In the genomic region with DNA sequence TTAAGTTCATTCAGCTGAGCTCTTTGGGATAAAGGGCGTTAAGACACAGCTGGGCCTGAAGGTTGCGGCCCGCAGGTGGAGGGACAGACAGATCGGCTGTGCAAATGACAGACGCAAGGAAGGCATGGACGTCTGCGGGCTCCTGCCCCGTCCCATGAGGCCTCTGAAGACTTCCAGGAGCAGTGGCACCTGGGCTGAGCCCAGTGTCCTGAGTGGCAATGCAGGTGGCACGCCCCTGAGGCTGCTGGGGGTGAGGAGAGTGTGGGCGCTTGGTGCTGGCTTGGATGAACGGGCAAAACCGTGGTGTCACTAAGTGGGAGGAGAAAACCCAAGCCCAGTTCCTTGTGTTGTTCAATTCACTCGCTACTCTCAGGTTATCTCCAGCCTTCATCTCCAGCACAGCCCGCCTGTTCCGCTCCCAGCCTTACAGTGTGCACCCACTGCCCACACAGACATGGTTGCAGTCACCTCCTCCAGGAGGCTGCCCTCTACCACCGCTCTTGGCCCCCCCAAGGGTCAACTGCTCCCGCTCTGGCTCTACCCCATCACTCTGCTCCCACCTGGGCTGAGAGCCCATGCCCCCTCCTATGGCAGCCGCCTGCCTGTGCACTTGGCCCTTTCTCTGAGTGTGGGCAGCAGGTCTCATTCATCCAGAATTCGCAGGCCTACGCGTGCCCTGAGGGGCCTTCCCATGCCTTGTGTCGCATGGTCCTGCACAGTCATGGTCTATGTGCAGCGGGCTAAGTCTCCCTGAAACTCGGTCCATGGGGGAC, we compare ENCODE assay signal across 21 cellular contexts. TPM values are rescaled to one million over a fixed set of nuclear protein-coding genes. Genes with fewer than 3 reads are reported as not detected.
DNase-seq lines count a peak whose midpoint lies in the region; ATAC-seq, FAIRE-seq and TF ChIP-seq lines count a peak whose summit lies in the region.
"Had no signal": no experiment of that assay in that cellular context is flagged by ENCODE, and none has a peak within 500 bp of the region (broad histone marks: within the 10 kb centered on the region; RNA-seq: fewer than 3 reads in every experiment).

No MANE protein-coding gene starts in this region.

- H3K4me3 Mint-ChIP-seq in activated CD4-positive, alpha-beta T cell treated with anti-CD3 and anti-CD28 coated beads, Interleukin-2, amount 10 ng/mL, durations not matched to agents 7 days and 5 days = no peak overlapping the region
- H3K4me3 Mint-ChIP-seq: B cell had no signal

- no peaks in the 10 kb centered on the region for H3K36me3 Mint-ChIP-seq in activated CD4-positive, alpha-beta T cell treated with anti-CD3 and anti-CD28 coated beads, Interleukin-2, amount 10 ng/mL, durations not matched to agents 7 days and 5 days (ENCODE audit: low read depth)

- CTCF ChIA-PET in HepG2 (lab: Yijun Ruan, JAX; ENCODE audit: low intra/inter-chr PET ratio, low total read pairs) = no interaction called here
- CTCF ChIA-PET in activated CD4-positive, alpha-beta T cell treated with anti-CD3 and anti-CD28 coated beads, Interleukin-2, amount 10 ng/mL, durations not matched to agents 7 days and 5 days (lab: Charles Lee) = interaction anchor here (0.7 kb wide), 1 partner anchor 456 kb away, joined by 5 read pairs; no protein-coding TSS in a partner anchor

- H2AFZ ChIP-seq in HepG2 (ENCODE audit: low read length) = no peak overlapping the region

- no peaks in the 10 kb centered on the region for H3K27me3 ChIP-seq in heart right ventricle
- peaks cover 0 to 30% of the 10 kb centered on the region in 2 experiments for H3K27me3 ChIP-seq in HepG2 (ENCODE audit: control insufficient read depth in 1 of 2, insufficient read depth in 2 of 2, low read length in 2 of 2)
- H3K27me3 ChIP-seq: Peyer's patch had no signal

- intact Hi-C loops in Right ventricle myocardium inferior (cut with DNase I) = no loop called here
- intact Hi-C loops in heart right ventricle (cut with DNase I) = loop anchor here in 1 of 10 donors (5.0 kb wide), 1 partner anchor 86 kb away; no protein-coding TSS in a partner anchor
- intact Hi-C loops in HepG2 (cut with micrococcal nuclease; ENCODE audit: unreplicated experiment) = no loop called here
- intact Hi-C loops in sciatic nerve (cut with DNase I) = no loop called here

- ATAC-seq in Right ventricle myocardium inferior = peak; percentile 3
- ATAC-seq in heart right ventricle = no peak
- ATAC-seq in HepG2 = no peak; the same call in 2 of the 3 replicates
- ATAC-seq in sciatic nerve = peak; percentile 25
- no peak for ATAC-seq in HG02870 (IDR thresholded peaks at IDR 0.05; ENCODE audit: unreplicated experiment)
- no peak for ATAC-seq in GM21515 (IDR thresholded peaks at IDR 0.05; ENCODE audit: unreplicated experiment)

- WGBS in heart right ventricle, 2 donors = 96 to 97% methylated on average over 24 of the region's 24 CpGs
- 63% methylated on average over 23 of the region's 24 CpGs for WGBS in HepG2 (ENCODE audit: low lambda C conversion rate)

- no peak overlapping the region for H3K27ac Mint-ChIP-seq in activated CD4-positive, alpha-beta T cell treated with anti-CD3 and anti-CD28 coated beads, Interleukin-2, amount 10 ng/mL, durations not matched to agents 7 days and 5 days
- H3K27ac Mint-ChIP-seq: B cell; CD4-positive, CD25-positive, alpha-beta regulatory T cell had no signal

- no peak for TF ChIP-seq CTCF in heart right ventricle (IDR thresholded peaks at IDR 0.05)
- no peak for TF ChIP-seq CTCF in HepG2 (CRISPR knock-in tag; IDR thresholded peaks at IDR 0.05)

- POLR2A ChIA-PET in HepG2 (lab: Yijun Ruan, JAX) = no interaction called here
- POLR2A ChIA-PET in activated CD4-positive, alpha-beta T cell treated with anti-CD3 and anti-CD28 coated beads, Interleukin-2, amount 10 ng/mL, durations not matched to agents 7 days and 5 days (lab: Charles Lee) = no interaction called here

- BruUV-seq in HepG2 (replicated peaks; lab: Mats Ljungman, UMichigan) = no TSS peak

- H3K27ac ChIP-seq in heart right ventricle (no peak overlapping the region), HepG2 (ENCODE audit: extremely low read length, insufficient read depth, low read length) (no peak overlapping the region)
- H3K27ac ChIP-seq: Peyer's patch had no signal

- no peak for TF ChIP-seq POLR2A in HepG2 (IDR thresholded peaks at IDR 0.05; ENCODE audit: insufficient read depth in 1 of 2, low read depth in 2 of 2, low read length in 2 of 2)

- no peaks in the 10 kb centered on the region for H3K36me3 ChIP-seq in heart right ventricle
- H3K36me3 ChIP-seq in HepG2 (replicated peaks in 1 of 2; ENCODE audit: control insufficient read depth in 1 of 2, insufficient read depth in 2 of 2, low read length in 2 of 2) = no peaks in the 10 kb centered on the region
- H3K36me3 ChIP-seq: HAP-1, Peyer's patch had no signal

- no peaks in the 10 kb centered on the region for H3K27me3 Mint-ChIP-seq in activated CD4-positive, alpha-beta T cell treated with anti-CD3 and anti-CD28 coated beads, Interleukin-2, amount 10 ng/mL, durations not matched to agents 7 days and 5 days

- H3K79me2 ChIP-seq in HepG2 (ENCODE audit: insufficient read depth, low read length) = no peaks in the 10 kb centered on the region

- H3K4me3 ChIP-seq in heart right ventricle = no peak overlapping the region
- no peak overlapping the region for H3K4me3 ChIP-seq in HepG2 (replicated peaks in 1 of 3; ENCODE audit: insufficient read depth in 1 of 3, low read depth in 2 of 3, low read length in 3 of 3)
- H3K4me3 ChIP-seq: HAP-1, Peyer's patch had no signal

- H3K9ac ChIP-seq in HepG2 (ENCODE audit: insufficient read depth, low read depth, low read length) = no peak overlapping the region

- no peak overlapping the region for H3K4me2 ChIP-seq in HepG2 (ENCODE audit: low read depth, low read length)

- no peak for TF ChIP-seq RAD21 in HepG2 (CRISPR knock-in tag; IDR thresholded peaks at IDR 0.05)

- H3K9me3 Mint-ChIP-seq in activated CD4-positive, alpha-beta T cell treated with anti-CD3 and anti-CD28 coated beads, Interleukin-2, amount 10 ng/mL, durations not matched to agents 7 days and 5 days = no peaks in the 10 kb centered on the region

- TF ChIP-seq EP300 in HepG2 (IDR thresholded peaks at IDR 0.05; ENCODE audit: low read depth in 2 of 2, low read length in 2 of 2) = no peak
- TF ChIP-seq EP300 in HepG2 (CRISPR knock-in tag; IDR thresholded peaks at IDR 0.05; ENCODE audit: borderline replicate concordance) = no peak

- peaks cover 0 to 16% (median 5%) of the 10 kb centered on the region in 9 donors for H3K4me1 ChIP-seq in heart right ventricle
- peaks cover 13% of the 10 kb centered on the region for H3K4me1 ChIP-seq in HepG2 (ENCODE audit: insufficient read depth, low read length)
- H3K4me1 ChIP-seq: Caco-2, HAP-1, Peyer's patch had no signal

- peaks cover 8% of the 10 kb centered on the region for H3K4me1 Mint-ChIP-seq in activated CD4-positive, alpha-beta T cell treated with anti-CD3 and anti-CD28 coated beads, Interleukin-2, amount 10 ng/mL, durations not matched to agents 7 days and 5 days

- peaks cover 0 to 7% (median 0%) of the 10 kb centered on the region in 11 donors for H3K9me3 ChIP-seq in heart right ventricle
- no peaks in the 10 kb centered on the region for H3K9me3 ChIP-seq in HepG2 (ENCODE audit: low read length)
- H3K9me3 ChIP-seq: Caco-2, HAP-1, Peyer's patch had no signal

- DNase-seq in Right ventricle myocardium inferior (ENCODE audit: missing footprints) (no peak), heart right ventricle (no peak), HepG2 (ENCODE audit: low spot score) (no peak), sciatic nerve (ENCODE audit: low spot score) (no peak), putamen (ENCODE audit: low spot score) (no peak)
- DNase-seq in activated CD4-positive, alpha-beta T cell treated with anti-CD3 and anti-CD28 coated beads, Interleukin-2, amount 10 ng/mL, durations not matched to agents 7 days and 5 days = no peak
- DNase-seq: 8988T; Caco-2; CD4-positive, CD25-positive, alpha-beta regulatory T cell; DMS153; GDM1; KBM-7; NCI-H1694 treated with DMSO at 0.1 percent for 48 hours; NCI-H748 treated with DMSO at 0.1 percent for 48 hours; NK-92 treated with Interleukin-12 subunit alpha and Interleukin-12 subunit beta, amount 100 ng/mL, for 24 hours; Peyer's patch; Right ventricle myocardium superior had no signal

- no peak for FAIRE-seq in HepG2 (lab: Jason Lieb, UNC)

- H4K20me1 ChIP-seq in HepG2 (ENCODE audit: insufficient read depth, low read length) = no peaks in the 10 kb centered on the region

- in situ Hi-C loops in HepG2 (cut with HindIII; ENCODE audit: extremely low pct_ligation_motif_present, low pct_unique_long_range_greater_than_20kb) = loop anchor here (25.0 kb wide), 1 partner anchor 329 kb away; no protein-coding TSS in a partner anchor

RNA-seq across cellular contexts. Expression of gene PTGR3, which starts 50.3 kb away (rescaled TPM):
- total RNA-seq in Right ventricle myocardium inferior (71.5 TPM), heart right ventricle (10 to 100 TPM; 48.5 to 71.3 (median 58.8) TPM), HepG2 (2016; rRNA removed; fragmentation: Illumina TruSeq; extraction: Trizol) (11.5 and 13.3 TPM in 2 replicates), sciatic nerve (31.6 TPM)
- polyA plus RNA-seq in heart right ventricle (10 to 100 TPM; 10.0 to 19.2 TPM), HepG2 (2011; rRNA removed) (23.5 and 25.3 TPM in 2 replicates)
- 3.0 and 3.5 TPM in 2 replicates for total RNA-seq in HepG2 (2016; cell fraction: cytosol; rRNA removed; fragmentation: Illumina TruSeq; extraction: Trizol; ENCODE audit: low read depth)
- 12.0 and 13.7 TPM in 2 replicates for total RNA-seq in HepG2 (2016; cell fraction: insoluble cytoplasmic fraction; rRNA removed; fragmentation: Illumina TruSeq; extraction: Trizol)
- total RNA-seq in HepG2 (2016; cell fraction: membrane; rRNA removed; fragmentation: Illumina TruSeq; extraction: Trizol) = 9.5 and 11.7 TPM in 2 replicates
- 6.0 and 7.5 TPM in 2 replicates for total RNA-seq in HepG2 (2016; cell fraction: nucleus; rRNA removed; fragmentation: Illumina TruSeq; extraction: Trizol)
- 17.8 and 19.5 TPM in 2 replicates for polyA plus RNA-seq in HepG2 (2011; cell fraction: cytosol; rRNA removed)
- polyA plus RNA-seq in HepG2 (2011; cell fraction: nucleus; rRNA removed) = 21.7 and 25.8 TPM in 2 replicates
- polyA plus RNA-seq in HepG2 (2012) = 16.2 and 18.2 TPM in 2 replicates
- 5.8 and 8.4 TPM in 2 replicates for polyA plus RNA-seq in HepG2 (2016; cell fraction: cytosol; fragmentation: Illumina TruSeq; extraction: Trizol; ENCODE audit: low read depth)
- polyA plus RNA-seq in HepG2 (2016; cell fraction: insoluble cytoplasmic fraction; fragmentation: Illumina TruSeq; extraction: Trizol; ENCODE audit: low read depth) = 18.6 and 22.2 TPM in 2 replicates
- polyA plus RNA-seq in HepG2 (2016; cell fraction: membrane; fragmentation: Illumina TruSeq; extraction: Trizol; ENCODE audit: low read depth) = 12.0 and 13.4 TPM in 2 replicates
- polyA plus RNA-seq in HepG2 (2016; cell fraction: nucleus; fragmentation: Illumina TruSeq; extraction: Trizol; ENCODE audit: insufficient read depth, low read depth) = 11.7 and 16.0 TPM in 2 replicates
- 91.8 and 99.6 TPM in 2 replicates for polyA minus RNA-seq in HepG2 (2011; rRNA and poly(A)+ RNA removed; ENCODE audit: low replicate concordance)
- polyA minus RNA-seq in HepG2 (2011; cell fraction: cytosol; rRNA and poly(A)+ RNA removed) = 14.5 and 19.7 TPM in 2 replicates
- 23.2 and 33.2 TPM in 2 replicates for polyA minus RNA-seq in HepG2 (2011; cell fraction: nucleus; rRNA and poly(A)+ RNA removed)
- total RNA-seq in activated CD4-positive, alpha-beta T cell treated with anti-CD3 and anti-CD28 coated beads, Interleukin-2, amount 10 ng/mL, durations not matched to agents 7 days and 5 days = 10 to 100 TPM; 35.8 to 38.6 TPM

RNA-seq across cellular contexts. Expression of gene TSHZ1, which starts 51.9 kb away (rescaled TPM):
- 23.1 TPM for total RNA-seq in Right ventricle myocardium inferior
- 10 to 100 TPM; 13.2 to 22.9 (median 18.3) TPM for total RNA-seq in heart right ventricle
- 10 to 100 TPM in 1 of 2 donors, 1 to 10 TPM in 1; 4.8 to 10.7 TPM for polyA plus RNA-seq in heart right ventricle
- 2.5 and 2.6 TPM in 2 replicates for total RNA-seq in HepG2 (2016; rRNA removed; fragmentation: Illumina TruSeq; extraction: Trizol)
- total RNA-seq in HepG2 (2016; cell fraction: cytosol; rRNA removed; fragmentation: Illumina TruSeq; extraction: Trizol; ENCODE audit: low read depth) = 0.20 and 0.35 TPM in 2 replicates
- 2.1 and 2.4 TPM in 2 replicates for total RNA-seq in HepG2 (2016; cell fraction: insoluble cytoplasmic fraction; rRNA removed; fragmentation: Illumina TruSeq; extraction: Trizol)
- total RNA-seq in HepG2 (2016; cell fraction: membrane; rRNA removed; fragmentation: Illumina TruSeq; extraction: Trizol) = 1.5 and 1.6 TPM in 2 replicates
- 2.9 and 3.6 TPM in 2 replicates for total RNA-seq in HepG2 (2016; cell fraction: nucleus; rRNA removed; fragmentation: Illumina TruSeq; extraction: Trizol)
- 2.4 and 2.7 TPM in 2 replicates for polyA plus RNA-seq in HepG2 (2011; rRNA removed)
- polyA plus RNA-seq in HepG2 (2011; cell fraction: cytosol; rRNA removed) = 1.7 and 1.8 TPM in 2 replicates
- 3.2 and 3.4 TPM in 2 replicates for polyA plus RNA-seq in HepG2 (2011; cell fraction: nucleus; rRNA removed)
- 4.3 and 4.7 TPM in 2 replicates for polyA plus RNA-seq in HepG2 (2012)
- polyA plus RNA-seq in HepG2 (2016; cell fraction: cytosol; fragmentation: Illumina TruSeq; extraction: Trizol; ENCODE audit: low read depth) = 0.17 and 0.18 TPM in 2 replicates
- polyA plus RNA-seq in HepG2 (2016; cell fraction: insoluble cytoplasmic fraction; fragmentation: Illumina TruSeq; extraction: Trizol; ENCODE audit: low read depth) = 2.9 and 3.5 TPM in 2 replicates
- 0.81 and 1.0 TPM in 2 replicates for polyA plus RNA-seq in HepG2 (2016; cell fraction: membrane; fragmentation: Illumina TruSeq; extraction: Trizol; ENCODE audit: low read depth)
- 3.8 and 3.9 TPM in 2 replicates for polyA plus RNA-seq in HepG2 (2016; cell fraction: nucleus; fragmentation: Illumina TruSeq; extraction: Trizol; ENCODE audit: insufficient read depth, low read depth)
- 4.9 and 6.5 TPM in 2 replicates for polyA minus RNA-seq in HepG2 (2011; rRNA and poly(A)+ RNA removed; ENCODE audit: low replicate concordance)
- polyA minus RNA-seq in HepG2 (2011; cell fraction: cytosol; rRNA and poly(A)+ RNA removed) = 4.2 and 4.7 TPM in 2 replicates
- polyA minus RNA-seq in HepG2 (2011; cell fraction: nucleus; rRNA and poly(A)+ RNA removed) = 4.4 and 4.8 TPM in 2 replicates
- 25.4 TPM for total RNA-seq in sciatic nerve
- 10 to 100 TPM; 22.0 to 23.6 TPM for total RNA-seq in activated CD4-positive, alpha-beta T cell treated with anti-CD3 and anti-CD28 coated beads, Interleukin-2, amount 10 ng/mL, durations not matched to agents 7 days and 5 days

Comparison
In these comparisons a context has a peak if more than half of its experiments do, and no peak if none do; other contexts are left out.
1. ATAC-seq: peak in Right ventricle myocardium inferior (single experiment) and sciatic nerve (single experiment); none in heart right ventricle (0 of 8), HepG2 (single experiment), HG02870 (single experiment) and GM21515 (single experiment).